ENCODE assay signal across 21 cellular contexts in the genomic region with DNA sequence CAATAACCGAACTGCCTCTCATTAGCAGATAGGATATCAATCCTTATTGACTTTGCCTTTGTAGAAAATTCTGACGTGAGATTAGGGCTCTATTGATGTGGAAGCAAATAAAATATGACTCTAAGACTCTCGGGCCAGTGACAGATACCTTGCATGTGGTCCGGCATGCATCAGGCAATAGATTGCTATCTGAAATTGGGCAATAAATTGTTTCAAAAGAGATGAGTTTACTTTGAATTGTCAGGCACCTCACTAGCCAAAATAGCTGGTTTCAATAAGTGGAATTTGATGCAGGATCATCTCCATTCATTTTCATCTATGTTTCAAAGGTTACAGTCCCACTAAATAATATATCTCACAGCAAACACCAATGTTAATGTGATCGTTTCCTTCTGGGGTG.
"Had no signal": no experiment of that assay in that cellular context is flagged by ENCODE, and none has a peak within 500 bp of the region (broad histone marks: within the 10 kb centered on the region; RNA-seq: fewer than 3 reads in every experiment).

No MANE protein-coding gene starts in this region.

- H2AFZ ChIP-seq: hepatocyte had no signal

- H3K27me3 ChIP-seq: heart right ventricle, hepatocyte, ovary, sigmoid colon, spleen, tibial nerve, vagina had no signal

- H3K27ac ChIP-seq: heart right ventricle, hepatocyte, ovary, sigmoid colon, spleen, tibial nerve, vagina had no signal

- DNase-seq: heart right ventricle; islet precursor cell; left ventricle myocardium superior; mesendoderm; naive B cell; natural killer cell; nephron progenitor cell; ovary; retina; right cardiac atrium; sigmoid colon; small intestine; spleen; stimulated activated CD4-positive, alpha-beta T cell treated with anti-CD3 and anti-CD28 coated beads, Interleukin-4, amount 100 ng/mL, for 24 hours; stimulated activated naive CD4-positive, alpha-beta T cell; substantia nigra had no signal

- H3K9me3 ChIP-seq: heart right ventricle, ovary, sigmoid colon, spleen, tibial nerve, vagina had no signal

- H3K79me2 ChIP-seq: hepatocyte had no signal

- H3K4me2 ChIP-seq: hepatocyte had no signal

- FAIRE-seq: small intestine had no signal

- H3K4me1 ChIP-seq: heart right ventricle, sigmoid colon, spleen, tibial nerve, vagina had no signal

- ATAC-seq: heart right ventricle; left ventricle myocardium superior; natural killer cell; right cardiac atrium; stimulated activated effector memory CD8-positive, alpha-beta T cell treated with anti-CD3 and anti-CD28 coated beads, Interleukin-12 subunit alpha, Interleukin-12 subunit beta, amount 100 ng/mL, for 72 hours had no signal

- H3K4me3 ChIP-seq: heart right ventricle, hepatocyte, lung, ovary, sigmoid colon, spleen, tibial nerve, vagina had no signal

- H3K36me3 ChIP-seq: heart right ventricle, ovary, sigmoid colon, spleen, tibial nerve, vagina had no signal
